1 cellular context compared by ENCODE assay signal in the genomic region with DNA sequence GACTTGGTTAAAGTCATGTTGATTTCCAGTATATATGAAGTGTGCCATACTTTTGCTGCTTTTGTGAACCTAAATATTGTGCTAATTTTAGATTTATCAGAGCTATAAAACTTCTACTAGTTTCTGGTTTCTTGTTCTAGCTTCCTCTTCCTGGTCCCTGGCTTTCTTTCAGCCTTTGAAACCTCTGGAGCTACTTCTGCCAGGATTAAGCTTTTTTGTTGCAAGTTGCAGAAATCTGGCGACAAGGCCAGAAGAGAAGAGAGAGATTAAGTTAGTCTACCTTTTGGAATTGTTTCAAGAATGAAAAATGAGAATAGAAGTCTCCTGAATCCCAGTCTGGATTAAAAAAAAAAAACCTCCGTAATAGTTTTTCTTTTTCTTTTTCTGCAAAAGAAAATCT.
TF ChIP-seq lines count a peak whose summit lies in the region.

No MANE protein-coding gene starts in this region.

TF ChIP-seq in GM23338, 12 proteins besides CTCF, POLR2A, EP300 and RAD21 (continued from another document):
- TF ChIP-seq ZNF462 (CRISPR knock-in tag; IDR thresholded peaks at IDR 0.05) (no peak), ZNF114 (CRISPR knock-in tag; IDR thresholded peaks at IDR 0.05) (no peak), REST (IDR thresholded peaks at IDR 0.05; ENCODE audit: unreplicated experiment) (no peak), EZH2phosphoT487 (IDR thresholded peaks at IDR 0.05; ENCODE audit: unreplicated experiment) (no peak), STAT1 (IDR thresholded peaks at IDR 0.05; ENCODE audit: unreplicated experiment) (no peak), NANOG (IDR thresholded peaks at IDR 0.05; ENCODE audit: borderline replicate concordance) (no peak), JUNB (IDR thresholded peaks at IDR 0.05; ENCODE audit: unreplicated experiment) (no peak), POLR2AphosphoS5 (IDR thresholded peaks at IDR 0.05; ENCODE audit: low read depth) (no peak), ZNF331 (CRISPR knock-in tag; IDR thresholded peaks at IDR 0.05; ENCODE audit: low read depth) (no peak)
- TF ChIP-seq, protein P1, sequence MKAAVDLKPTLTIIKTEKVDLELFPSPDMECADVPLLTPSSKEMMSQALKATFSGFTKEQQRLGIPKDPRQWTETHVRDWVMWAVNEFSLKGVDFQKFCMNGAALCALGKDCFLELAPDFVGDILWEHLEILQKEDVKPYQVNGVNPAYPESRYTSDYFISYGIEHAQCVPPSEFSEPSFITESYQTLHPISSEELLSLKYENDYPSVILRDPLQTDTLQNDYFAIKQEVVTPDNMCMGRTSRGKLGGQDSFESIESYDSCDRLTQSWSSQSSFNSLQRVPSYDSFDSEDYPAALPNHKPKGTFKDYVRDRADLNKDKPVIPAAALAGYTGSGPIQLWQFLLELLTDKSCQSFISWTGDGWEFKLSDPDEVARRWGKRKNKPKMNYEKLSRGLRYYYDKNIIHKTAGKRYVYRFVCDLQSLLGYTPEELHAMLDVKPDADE (IDR thresholded peaks at IDR 0.05): no peak
TF ChIP-seq in GM23338: peak in this region for 0.
